In genomic region chr7:134514663-134515062, GRCh38 we compare ENCODE assay signal across 8 cellular contexts. TPM values are rescaled to one million over a fixed set of nuclear protein-coding genes. Genes with fewer than 3 reads are reported as not detected.
A peak's percentile ranks its signal among the peaks of the same experiment; 100 is the strongest.
DNase-seq lines count a peak whose midpoint lies in the region; ATAC-seq lines count a peak whose summit lies in the region.

No MANE protein-coding gene starts in this region.

- no peaks in the 10 kb centered on the region for H3K9me3 Mint-ChIP-seq in activated naive CD8-positive, alpha-beta T cell treated with anti-CD3 and anti-CD28 coated beads for 36 hours

- no peak overlapping the region for H3K4me3 Mint-ChIP-seq in activated naive CD8-positive, alpha-beta T cell treated with anti-CD3 and anti-CD28 coated beads for 36 hours

- no peaks in the 10 kb centered on the region for H3K27me3 ChIP-seq in ACC112 (ENCODE audit: insufficient read depth, low read length)

- intact Hi-C loops in left cardiac atrium (cut with DNase I), result loop anchor here (2.0 to 5.0 kb wide), 3 partner anchors 82 to 93 kb away; no protein-coding TSS in a partner anchor

- peak overlapping the region; percentile 55 for H2AFZ ChIP-seq in ACC112 (ENCODE audit: low read length, unreplicated experiment)

- H3K27ac Mint-ChIP-seq in activated naive CD8-positive, alpha-beta T cell treated with anti-CD3 and anti-CD28 coated beads for 36 hours, result no peak overlapping the region

- ATAC-seq in HG03342 (IDR thresholded peaks at IDR 0.05; ENCODE audit: unreplicated experiment) (peak; percentile 71), left cardiac atrium (peak; percentile 53 to 70), HG03565 (IDR thresholded peaks at IDR 0.05; ENCODE audit: unreplicated experiment) (no peak)

- peaks cover 37% of the 10 kb centered on the region for H3K4me1 ChIP-seq in ACC112 (ENCODE audit: control insufficient read depth, insufficient read depth, low read length, unreplicated experiment)

- DNase-seq in GM03348 (ENCODE audit: low spot score) (peak; percentile 71), NCI-H460 (ENCODE audit: extremely low read depth, low read depth) (peak; percentile 85), left cardiac atrium (no peak), renal cortical epithelial cell (ENCODE audit: low read depth) (peak; percentile 81)
- DNase-seq in activated naive CD8-positive, alpha-beta T cell treated with anti-CD3 and anti-CD28 coated beads for 36 hours, result peak; percentile 4

- peaks cover 17% of the 10 kb centered on the region for H3K27me3 Mint-ChIP-seq in activated naive CD8-positive, alpha-beta T cell treated with anti-CD3 and anti-CD28 coated beads for 36 hours

- peaks cover 11% of the 10 kb centered on the region for H3K4me1 Mint-ChIP-seq in activated naive CD8-positive, alpha-beta T cell treated with anti-CD3 and anti-CD28 coated beads for 36 hours

- no peaks in the 10 kb centered on the region for H3K36me3 ChIP-seq in ACC112 (ENCODE audit: insufficient read depth, low read length)

- no peak overlapping the region for H3K27ac ChIP-seq in ACC112 (ENCODE audit: low read depth, low read length)

- H3K79me2 ChIP-seq in ACC112 (ENCODE audit: control insufficient read depth, insufficient read depth, low read length, unreplicated experiment), result no peaks in the 10 kb centered on the region

- no peaks in the 10 kb centered on the region for H3K36me3 Mint-ChIP-seq in activated naive CD8-positive, alpha-beta T cell treated with anti-CD3 and anti-CD28 coated beads for 36 hours

- no peak overlapping the region for H3K4me3 ChIP-seq in ACC112 (ENCODE audit: low read depth, low read length)

RNA-seq across cellular contexts. Expression of gene AKR1B10, which starts 12.7 kb away (rescaled TPM):
- total RNA-seq in NCI-H460 (2014; rRNA removed; shearing (Covaris generic)), result 1,538 and 1,680 TPM in 2 replicates
- 853 and 1,007 TPM in 2 replicates for polyA plus RNA-seq in NCI-H460 (2014; cell fraction: nucleus; rRNA removed)
- not detected for total RNA-seq in activated naive CD8-positive, alpha-beta T cell treated with anti-CD3 and anti-CD28 coated beads for 36 hours
- total RNA-seq in left cardiac atrium (1 to 10 TPM in 1 of 2 donors, under 1 TPM in 1; 0.92 to 1.2 TPM), renal cortical epithelial cell (0.10 and 1.7 TPM in 2 replicates)

RNA-seq across cellular contexts. Expression of gene AKR1B15, which starts 34.2 kb away (rescaled TPM):
- total RNA-seq in NCI-H460 (2014; rRNA removed; shearing (Covaris generic)), result 1.4 and 2.0 TPM in 2 replicates
- polyA plus RNA-seq in NCI-H460 (2014; cell fraction: nucleus; rRNA removed), result 1.6 and 2.7 TPM in 2 replicates
- not detected for total RNA-seq in activated naive CD8-positive, alpha-beta T cell treated with anti-CD3 and anti-CD28 coated beads for 36 hours
- under 1 TPM in 1 of 2 donors, not detected in 1; 0.24 TPM for total RNA-seq in left cardiac atrium
- 0.35 TPM in 1 of 2 replicates, not detected in the other for total RNA-seq in renal cortical epithelial cell

RNA-seq across cellular contexts. Expression of gene AKR1B1, which starts 55.8 kb away (rescaled TPM):
- 168 and 178 TPM in 2 replicates for total RNA-seq in NCI-H460 (2014; rRNA removed; shearing (Covaris generic))
- 222 and 302 TPM in 2 replicates for polyA plus RNA-seq in NCI-H460 (2014; cell fraction: nucleus; rRNA removed)
- 100 to 1,000 TPM; 116 TPM for total RNA-seq in activated naive CD8-positive, alpha-beta T cell treated with anti-CD3 and anti-CD28 coated beads for 36 hours
- total RNA-seq in left cardiac atrium, result 100 to 1,000 TPM; 294 to 391 TPM
- total RNA-seq in renal cortical epithelial cell, result 931 and 988 TPM in 2 replicates

Comparison
In these comparisons a context has a peak if more than half of its experiments do, and no peak if none do; other contexts are left out.
1. RNA of gene AKR1B10, which starts 12.7 kb away (total RNA-seq): 1,538 to 1,680 TPM in NCI-H460; 0.92 to 1.2 TPM in left cardiac atrium, 0.10 to 1.7 TPM in renal cortical epithelial cell and not detected in activated naive CD8-positive, alpha-beta T cell treated with anti-CD3 and anti-CD28 coated beads for 36 hours; every median in the first group is over 100 times any median in the second.